ENCODE assay signal across 1 cellular context in the genomic region with DNA sequence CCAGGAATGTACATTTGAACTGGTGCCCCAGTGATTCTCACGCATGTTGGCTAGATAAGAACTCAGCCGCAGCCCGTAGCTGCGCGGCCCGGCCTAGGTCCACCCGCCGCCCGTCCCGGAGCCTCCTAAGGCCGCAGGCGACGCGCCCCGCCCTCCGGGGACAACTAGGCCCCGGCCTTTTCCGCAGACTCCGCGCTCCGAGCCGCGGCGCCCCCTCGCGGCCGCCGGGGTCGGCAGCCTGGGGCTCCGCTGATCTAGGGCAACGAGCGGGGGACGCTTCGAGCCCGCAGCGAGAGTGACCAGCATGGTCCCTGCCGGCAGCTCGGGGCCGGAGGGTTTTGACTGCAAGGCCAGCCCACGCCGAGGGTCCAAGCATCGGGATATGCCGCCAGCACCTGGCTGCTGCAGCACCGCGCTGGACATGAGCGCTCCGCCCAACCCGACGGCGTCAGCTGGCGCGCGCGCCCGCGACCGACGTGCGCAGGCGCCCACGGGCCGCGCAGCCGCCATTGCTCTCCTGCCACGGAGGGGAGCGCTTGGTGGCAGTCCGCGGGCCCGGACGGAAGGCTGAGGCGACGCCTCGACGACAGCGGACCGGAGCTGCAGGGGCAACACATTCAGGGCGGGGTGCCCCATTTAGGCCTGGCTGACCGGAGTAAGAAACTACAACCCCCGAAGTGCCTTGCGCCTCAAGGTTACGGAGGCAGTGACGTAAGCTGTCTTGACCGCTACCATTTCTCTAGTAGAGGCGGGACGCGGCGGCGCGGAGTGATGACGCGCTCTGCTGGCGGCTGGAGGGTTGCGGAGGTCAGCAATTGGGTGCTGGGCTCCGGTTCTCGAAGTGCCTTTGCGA.
A peak's percentile ranks its signal among the peaks of the same experiment; 100 is the strongest.
TF ChIP-seq lines count a peak whose summit lies in the region.

A gene with protein sequence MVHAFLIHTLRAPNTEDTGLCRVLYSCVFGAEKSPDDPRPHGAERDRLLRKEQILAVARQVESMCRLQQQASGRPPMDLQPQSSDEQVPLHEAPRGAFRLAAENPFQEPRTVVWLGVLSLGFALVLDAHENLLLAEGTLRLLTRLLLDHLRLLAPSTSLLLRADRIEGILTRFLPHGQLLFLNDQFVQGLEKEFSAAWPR (plus strand): TSS at position 500 of the 853 bp plus-strand sequence. CDS start 1,571 bp downstream, outside the sequence.

TF ChIP-seq in HepG2, 621 proteins besides CTCF, POLR2A, EP300 and RAD21 (continued from another document and continues in another):
- TF ChIP-seq ZNF552 (CRISPR knock-in tag; IDR thresholded peaks at IDR 0.05; ENCODE audit: borderline replicate concordance) (peak; percentile 92), HNRNPK (IDR thresholded peaks at IDR 0.05; ENCODE audit: low read depth, low read length, poor library complexity, severe bottlenecking) (peak; percentile 88), ZNF83 (CRISPR knock-in tag; IDR thresholded peaks at IDR 0.05; ENCODE audit: borderline replicate concordance) (peak; percentile 95; the same call in 1 of the 2 replicates), ZNF770 (CRISPR knock-in tag; IDR thresholded peaks at IDR 0.05) (peak; percentile 89), ZNF274 (CRISPR knock-in tag; IDR thresholded peaks at IDR 0.05) (peak; percentile 97), KAT8 (CRISPR knock-in tag; IDR thresholded peaks at IDR 0.05) (peak; percentile 95), ZNF772 (CRISPR knock-in tag; IDR thresholded peaks at IDR 0.05) (peak; percentile 10), IKZF1 (IDR thresholded peaks at IDR 0.05) (no peak), MAFG (CRISPR knock-in tag; IDR thresholded peaks at IDR 0.05) (peak; percentile 34; the same call in 1 of the 2 replicates), HOXA7 (CRISPR knock-in tag; IDR thresholded peaks at IDR 0.05) (0 out of 2 replicates have a peak, but pooled peaks have one; percentile 48), ZNF607 (CRISPR knock-in tag; IDR thresholded peaks at IDR 0.05; ENCODE audit: borderline replicate concordance) (peak; percentile 99), ZNF850 (CRISPR knock-in tag; conservative IDR thresholded peaks at IDR 0.05) (no peak), ZBTB38 (CRISPR knock-in tag; IDR thresholded peaks at IDR 0.05) (peak; percentile 90), AFF4 (CRISPR knock-in tag; IDR thresholded peaks at IDR 0.05) (peak; percentile 89), ZBTB44 (CRISPR knock-in tag; IDR thresholded peaks at IDR 0.05) (peak; percentile 84), MAFK (conservative IDR thresholded peaks at IDR 0.05 in 1 of 2, IDR thresholded peaks at IDR 0.05 in 1 of 2; ENCODE audit: low read length in 2 of 2) (peak; percentile 67 to 77), ZNF432 (CRISPR knock-in tag; IDR thresholded peaks at IDR 0.05; ENCODE audit: borderline replicate concordance) (no peak), KLF16 (CRISPR knock-in tag; IDR thresholded peaks at IDR 0.05) (peak in 1 of 2 experiments; percentile 84; a peak in 2 of 4 replicates), SP5 (CRISPR knock-in tag; IDR thresholded peaks at IDR 0.05; ENCODE audit: borderline replicate concordance, low read depth) (peak; percentile 92), TSC22D2 (CRISPR knock-in tag; IDR thresholded peaks at IDR 0.05; ENCODE audit: borderline replicate concordance) (0 out of 2 replicates have a peak, but pooled peaks have one; percentile 88), XRCC5 (optimal IDR thresholded peaks at IDR 0.05; ENCODE audit: low read length) (peak; percentile 100)
- TF ChIP-seq, protein P1, sequence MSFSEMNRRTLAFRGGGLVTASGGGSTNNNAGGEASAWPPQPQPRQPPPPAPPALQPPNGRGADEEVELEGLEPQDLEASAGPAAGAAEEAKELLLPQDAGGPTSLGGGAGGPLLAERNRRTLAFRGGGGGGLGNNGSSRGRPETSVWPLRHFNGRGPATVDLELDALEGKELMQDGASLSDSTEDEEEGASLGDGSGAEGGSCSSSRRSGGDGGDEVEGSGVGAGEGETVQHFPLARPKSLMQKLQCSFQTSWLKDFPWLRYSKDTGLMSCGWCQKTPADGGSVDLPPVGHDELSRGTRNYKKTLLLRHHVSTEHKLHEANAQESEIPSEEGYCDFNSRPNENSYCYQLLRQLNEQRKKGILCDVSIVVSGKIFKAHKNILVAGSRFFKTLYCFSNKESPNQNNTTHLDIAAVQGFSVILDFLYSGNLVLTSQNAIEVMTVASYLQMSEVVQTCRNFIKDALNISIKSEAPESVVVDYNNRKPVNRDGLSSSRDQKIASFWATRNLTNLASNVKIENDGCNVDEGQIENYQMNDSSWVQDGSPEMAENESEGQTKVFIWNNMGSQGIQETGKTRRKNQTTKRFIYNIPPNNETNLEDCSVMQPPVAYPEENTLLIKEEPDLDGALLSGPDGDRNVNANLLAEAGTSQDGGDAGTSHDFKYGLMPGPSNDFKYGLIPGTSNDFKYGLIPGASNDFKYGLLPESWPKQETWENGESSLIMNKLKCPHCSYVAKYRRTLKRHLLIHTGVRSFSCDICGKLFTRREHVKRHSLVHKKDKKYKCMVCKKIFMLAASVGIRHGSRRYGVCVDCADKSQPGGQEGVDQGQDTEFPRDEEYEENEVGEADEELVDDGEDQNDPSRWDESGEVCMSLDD (CRISPR knock-in tag; IDR thresholded peaks at IDR 0.05; ENCODE audit: borderline replicate concordance) = peak; percentile 77
- TF ChIP-seq, protein P2, sequence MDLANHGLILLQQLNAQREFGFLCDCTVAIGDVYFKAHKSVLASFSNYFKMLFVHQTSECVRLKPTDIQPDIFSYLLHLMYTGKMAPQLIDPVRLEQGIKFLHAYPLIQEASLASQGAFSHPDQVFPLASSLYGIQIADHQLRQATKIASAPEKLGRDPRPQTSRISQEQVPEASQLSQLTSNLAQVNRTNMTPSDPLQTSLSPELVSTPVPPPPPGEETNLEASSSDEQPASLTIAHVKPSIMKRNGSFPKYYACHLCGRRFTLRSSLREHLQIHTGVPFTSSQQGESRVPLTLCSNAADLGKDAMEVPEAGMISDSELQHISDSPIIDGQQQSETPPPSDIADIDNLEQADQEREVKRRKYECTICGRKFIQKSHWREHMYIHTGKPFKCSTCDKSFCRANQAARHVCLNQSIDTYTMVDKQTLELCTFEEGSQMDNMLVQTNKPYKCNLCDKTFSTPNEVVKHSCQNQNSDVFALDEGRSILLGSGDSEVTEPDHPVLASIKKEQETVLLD (CRISPR knock-in tag; IDR thresholded peaks at IDR 0.05; ENCODE audit: low read depth) = peak; percentile 84
- TF ChIP-seq, protein P3, sequence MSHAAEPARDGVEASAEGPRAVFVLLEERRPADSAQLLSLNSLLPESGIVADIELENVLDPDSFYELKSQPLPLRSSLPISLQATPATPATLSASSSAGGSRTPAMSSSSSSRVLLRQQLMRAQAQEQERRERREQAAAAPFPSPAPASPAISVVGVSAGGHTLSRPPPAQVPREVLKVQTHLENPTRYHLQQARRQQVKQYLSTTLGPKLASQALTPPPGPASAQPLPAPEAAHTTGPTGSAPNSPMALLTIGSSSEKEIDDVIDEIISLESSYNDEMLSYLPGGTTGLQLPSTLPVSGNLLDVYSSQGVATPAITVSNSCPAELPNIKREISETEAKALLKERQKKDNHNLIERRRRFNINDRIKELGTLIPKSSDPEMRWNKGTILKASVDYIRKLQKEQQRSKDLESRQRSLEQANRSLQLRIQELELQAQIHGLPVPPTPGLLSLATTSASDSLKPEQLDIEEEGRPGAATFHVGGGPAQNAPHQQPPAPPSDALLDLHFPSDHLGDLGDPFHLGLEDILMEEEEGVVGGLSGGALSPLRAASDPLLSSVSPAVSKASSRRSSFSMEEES (CRISPR knock-in tag; IDR thresholded peaks at IDR 0.05) = peak; percentile 62
- TF ChIP-seq, protein P4, sequence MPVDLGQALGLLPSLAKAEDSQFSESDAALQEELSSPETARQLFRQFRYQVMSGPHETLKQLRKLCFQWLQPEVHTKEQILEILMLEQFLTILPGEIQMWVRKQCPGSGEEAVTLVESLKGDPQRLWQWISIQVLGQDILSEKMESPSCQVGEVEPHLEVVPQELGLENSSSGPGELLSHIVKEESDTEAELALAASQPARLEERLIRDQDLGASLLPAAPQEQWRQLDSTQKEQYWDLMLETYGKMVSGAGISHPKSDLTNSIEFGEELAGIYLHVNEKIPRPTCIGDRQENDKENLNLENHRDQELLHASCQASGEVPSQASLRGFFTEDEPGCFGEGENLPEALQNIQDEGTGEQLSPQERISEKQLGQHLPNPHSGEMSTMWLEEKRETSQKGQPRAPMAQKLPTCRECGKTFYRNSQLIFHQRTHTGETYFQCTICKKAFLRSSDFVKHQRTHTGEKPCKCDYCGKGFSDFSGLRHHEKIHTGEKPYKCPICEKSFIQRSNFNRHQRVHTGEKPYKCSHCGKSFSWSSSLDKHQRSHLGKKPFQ (CRISPR knock-in tag; IDR thresholded peaks at IDR 0.05; ENCODE audit: insufficient replicate concordance) = peak; percentile 78
- TF ChIP-seq, protein P5, sequence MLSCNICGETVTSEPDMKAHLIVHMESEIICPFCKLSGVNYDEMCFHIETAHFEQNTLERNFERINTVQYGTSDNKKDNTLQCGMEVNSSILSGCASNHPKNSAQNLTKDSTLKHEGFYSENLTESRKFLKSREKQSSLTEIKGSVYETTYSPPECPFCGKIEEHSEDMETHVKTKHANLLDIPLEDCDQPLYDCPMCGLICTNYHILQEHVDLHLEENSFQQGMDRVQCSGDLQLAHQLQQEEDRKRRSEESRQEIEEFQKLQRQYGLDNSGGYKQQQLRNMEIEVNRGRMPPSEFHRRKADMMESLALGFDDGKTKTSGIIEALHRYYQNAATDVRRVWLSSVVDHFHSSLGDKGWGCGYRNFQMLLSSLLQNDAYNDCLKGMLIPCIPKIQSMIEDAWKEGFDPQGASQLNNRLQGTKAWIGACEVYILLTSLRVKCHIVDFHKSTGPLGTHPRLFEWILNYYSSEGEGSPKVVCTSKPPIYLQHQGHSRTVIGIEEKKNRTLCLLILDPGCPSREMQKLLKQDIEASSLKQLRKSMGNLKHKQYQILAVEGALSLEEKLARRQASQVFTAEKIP (CRISPR knock-in tag; IDR thresholded peaks at IDR 0.05; ENCODE audit: borderline replicate concordance) = no peak
- TF ChIP-seq, protein P6, sequence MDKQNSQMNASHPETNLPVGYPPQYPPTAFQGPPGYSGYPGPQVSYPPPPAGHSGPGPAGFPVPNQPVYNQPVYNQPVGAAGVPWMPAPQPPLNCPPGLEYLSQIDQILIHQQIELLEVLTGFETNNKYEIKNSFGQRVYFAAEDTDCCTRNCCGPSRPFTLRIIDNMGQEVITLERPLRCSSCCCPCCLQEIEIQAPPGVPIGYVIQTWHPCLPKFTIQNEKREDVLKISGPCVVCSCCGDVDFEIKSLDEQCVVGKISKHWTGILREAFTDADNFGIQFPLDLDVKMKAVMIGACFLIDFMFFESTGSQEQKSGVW (CRISPR knock-in tag; IDR thresholded peaks at IDR 0.05; ENCODE audit: borderline replicate concordance) = no peak
- TF ChIP-seq, protein P7, sequence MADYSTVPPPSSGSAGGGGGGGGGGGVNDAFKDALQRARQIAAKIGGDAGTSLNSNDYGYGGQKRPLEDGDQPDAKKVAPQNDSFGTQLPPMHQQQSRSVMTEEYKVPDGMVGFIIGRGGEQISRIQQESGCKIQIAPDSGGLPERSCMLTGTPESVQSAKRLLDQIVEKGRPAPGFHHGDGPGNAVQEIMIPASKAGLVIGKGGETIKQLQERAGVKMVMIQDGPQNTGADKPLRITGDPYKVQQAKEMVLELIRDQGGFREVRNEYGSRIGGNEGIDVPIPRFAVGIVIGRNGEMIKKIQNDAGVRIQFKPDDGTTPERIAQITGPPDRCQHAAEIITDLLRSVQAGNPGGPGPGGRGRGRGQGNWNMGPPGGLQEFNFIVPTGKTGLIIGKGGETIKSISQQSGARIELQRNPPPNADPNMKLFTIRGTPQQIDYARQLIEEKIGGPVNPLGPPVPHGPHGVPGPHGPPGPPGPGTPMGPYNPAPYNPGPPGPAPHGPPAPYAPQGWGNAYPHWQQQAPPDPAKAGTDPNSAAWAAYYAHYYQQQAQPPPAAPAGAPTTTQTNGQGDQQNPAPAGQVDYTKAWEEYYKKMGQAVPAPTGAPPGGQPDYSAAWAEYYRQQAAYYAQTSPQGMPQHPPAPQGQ (CRISPR knock-in tag; IDR thresholded peaks at IDR 0.05; ENCODE audit: borderline replicate concordance) = peak; percentile 84; the same call in 1 of the 2 replicates
